10 cellular contexts compared by ENCODE assay signal in the genomic region with DNA sequence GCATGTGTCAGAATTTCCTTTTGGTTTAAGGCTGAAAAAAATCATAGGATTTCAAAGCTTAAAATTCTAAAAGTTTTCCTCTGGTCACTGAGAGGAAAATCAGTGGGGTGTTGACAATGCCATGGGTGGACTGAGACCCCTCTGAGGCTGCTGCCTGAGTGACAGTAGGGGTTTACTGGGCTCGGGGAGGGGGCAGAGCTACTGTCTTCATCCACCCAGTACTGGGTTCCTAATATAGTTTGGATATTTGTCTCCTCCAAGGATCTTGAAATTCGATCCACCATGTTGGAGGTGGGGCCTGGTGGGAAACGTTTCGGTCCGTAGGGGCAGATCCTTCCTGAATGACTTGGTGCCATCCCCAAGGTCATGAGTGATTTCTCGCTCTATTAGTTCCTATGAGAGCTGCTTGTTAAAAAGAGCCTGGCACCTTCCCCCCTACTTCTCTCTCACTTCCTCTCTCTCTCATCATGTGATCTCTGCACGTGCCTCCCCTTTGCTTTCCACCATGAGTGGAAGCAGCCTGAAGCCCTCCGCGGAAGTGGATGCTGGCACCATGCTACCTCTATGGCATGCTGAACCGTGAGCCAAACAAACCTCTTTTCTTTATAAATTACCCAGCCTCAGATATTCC.
DNase-seq lines count a peak whose midpoint lies in the region; ATAC-seq, FAIRE-seq and TF ChIP-seq lines count a peak whose summit lies in the region.
"Had no signal": no experiment of that assay in that cellular context is flagged by ENCODE, and none has a peak within 500 bp of the region (broad histone marks: within the 10 kb centered on the region; RNA-seq: fewer than 3 reads in every experiment).

No MANE protein-coding gene starts in this region.

- no peaks in the 10 kb centered on the region for H3K36me3 ChIP-seq in Karpas-422 (ENCODE audit: insufficient read depth, low read length)
- no peaks in the 10 kb centered on the region for H3K36me3 ChIP-seq in testis (ENCODE audit: low read depth, missing control alignments)

- no peak for ATAC-seq in HG03457 (IDR thresholded peaks at IDR 0.05; ENCODE audit: unreplicated experiment)

- no peaks in the 10 kb centered on the region for H3K9me2 ChIP-seq in Karpas-422 (replicated peaks; ENCODE audit: insufficient read depth, low read length)

- intact Hi-C loops in activated T-helper 1 cell treated with anti-CD3 and anti-CD28 coated beads, Interleukin-12 subunit alpha, Interleukin-12 subunit beta, Interleukin-2, Interleukin-4 antibody, amounts not matched to agents 30 ng/mL and 10 ng/mL and 1 ng/mL, durations not matched to agents 14 hours and 24 hours and 36 hours (cut with micrococcal nuclease), result loop anchor here (1.0 to 2.0 kb wide), 3 partner anchors 14 to 73 kb away; partner anchors contain the start of gene NTPCR
- intact Hi-C loops in testis (cut with DNase I; ENCODE audit: low total_unique reads), result no loop called here

- H3K36me3 Mint-ChIP-seq in activated T-helper 1 cell treated with anti-CD3 and anti-CD28 coated beads, Interleukin-12 subunit alpha, Interleukin-12 subunit beta, Interleukin-2, Interleukin-4 antibody, amounts not matched to agents 30 ng/mL and 10 ng/mL and 1 ng/mL, durations not matched to agents 14 hours and 24 hours and 36 hours (ENCODE audit: low read depth), result no peaks in the 10 kb centered on the region
- H3K36me3 Mint-ChIP-seq in nephron progenitor cell (ENCODE audit: low read depth), result no peaks in the 10 kb centered on the region

- no peaks in the 10 kb centered on the region for H4K20me1 ChIP-seq in Karpas-422 (ENCODE audit: insufficient read depth, low read depth, low read length)

- peaks cover 21% of the 10 kb centered on the region for H3K4me1 ChIP-seq in Karpas-422 (ENCODE audit: low read length)
- H3K4me1 ChIP-seq in testis, result no peaks in the 10 kb centered on the region

- H3K4me3 Mint-ChIP-seq in activated T-helper 1 cell treated with anti-CD3 and anti-CD28 coated beads, Interleukin-12 subunit alpha, Interleukin-12 subunit beta, Interleukin-2, Interleukin-4 antibody, amounts not matched to agents 30 ng/mL and 10 ng/mL and 1 ng/mL, durations not matched to agents 14 hours and 24 hours and 36 hours, result no peak overlapping the region
- H3K4me3 Mint-ChIP-seq in nephron progenitor cell, result peak overlapping the region; percentile 51

- TF ChIP-seq CTCF in nephron progenitor cell (IDR thresholded peaks at IDR 0.05), result no peak
- TF ChIP-seq CTCF in testis (IDR thresholded peaks at IDR 0.05), result no peak

- H3K4me3 ChIP-seq in Karpas-422 (ENCODE audit: low read length) (no peak overlapping the region), testis (no peak overlapping the region)

- H3K27ac Mint-ChIP-seq in activated T-helper 1 cell treated with anti-CD3 and anti-CD28 coated beads, Interleukin-12 subunit alpha, Interleukin-12 subunit beta, Interleukin-2, Interleukin-4 antibody, amounts not matched to agents 30 ng/mL and 10 ng/mL and 1 ng/mL, durations not matched to agents 14 hours and 24 hours and 36 hours, result peak overlapping the region; percentile 49
- peak overlapping the region; percentile 88 for H3K27ac Mint-ChIP-seq in nephron progenitor cell

- no peak overlapping the region for H3K4me2 ChIP-seq in Karpas-422 (ENCODE audit: low read depth, low read length, poor library complexity, severe bottlenecking)

- no peaks in the 10 kb centered on the region for H3K9me3 Mint-ChIP-seq in activated T-helper 1 cell treated with anti-CD3 and anti-CD28 coated beads, Interleukin-12 subunit alpha, Interleukin-12 subunit beta, Interleukin-2, Interleukin-4 antibody, amounts not matched to agents 30 ng/mL and 10 ng/mL and 1 ng/mL, durations not matched to agents 14 hours and 24 hours and 36 hours
- no peaks in the 10 kb centered on the region for H3K9me3 Mint-ChIP-seq in nephron progenitor cell

- H3K4me1 Mint-ChIP-seq in activated T-helper 1 cell treated with anti-CD3 and anti-CD28 coated beads, Interleukin-12 subunit alpha, Interleukin-12 subunit beta, Interleukin-2, Interleukin-4 antibody, amounts not matched to agents 30 ng/mL and 10 ng/mL and 1 ng/mL, durations not matched to agents 14 hours and 24 hours and 36 hours (ENCODE audit: low read depth), result peaks cover 17% of the 10 kb centered on the region
- peaks cover 38% of the 10 kb centered on the region for H3K4me1 Mint-ChIP-seq in nephron progenitor cell

- H3K27me3 ChIP-seq in Karpas-422 (ENCODE audit: low read length) (no peaks in the 10 kb centered on the region), testis (no peaks in the 10 kb centered on the region)

- H3K27me3 Mint-ChIP-seq in activated T-helper 1 cell treated with anti-CD3 and anti-CD28 coated beads, Interleukin-12 subunit alpha, Interleukin-12 subunit beta, Interleukin-2, Interleukin-4 antibody, amounts not matched to agents 30 ng/mL and 10 ng/mL and 1 ng/mL, durations not matched to agents 14 hours and 24 hours and 36 hours (ENCODE audit: insufficient read depth), result no peaks in the 10 kb centered on the region
- H3K27me3 Mint-ChIP-seq in nephron progenitor cell (ENCODE audit: low read depth, poor library complexity), result peaks cover 7% of the 10 kb centered on the region

- DNase-seq in GM12891 (ENCODE audit: insufficient read length, low spot score) (no peak), Karpas-422 (peak; percentile 54), nephron progenitor cell (peak; percentile 8), testis (no peak), NCI-H2196 (lab: John Stamatoyannopoulos, UW; ENCODE audit: unreplicated experiment) (no peak)
- DNase-seq in activated T-helper 1 cell treated with anti-CD3 and anti-CD28 coated beads, Interleukin-12 subunit alpha, Interleukin-12 subunit beta, Interleukin-2, Interleukin-4 antibody, amounts not matched to agents 30 ng/mL and 10 ng/mL and 1 ng/mL, durations not matched to agents 14 hours and 24 hours and 36 hours (ENCODE audit: low spot score), result no peak
- DNase-seq: DMS 273 treated with DMSO at 0.1 percent for 48 hours, H7, NCI-H1092 had no signal

- no peaks in the 10 kb centered on the region for H3K9me3 ChIP-seq in Karpas-422 (ENCODE audit: low read length)
- H3K9me3 ChIP-seq in testis, result no peaks in the 10 kb centered on the region

- FAIRE-seq in GM12891 (lab: Jason Lieb, UNC), result no peak

- WGBS in testis, 2 donors, result 56% methylated on average over 10 of the region's 10 CpGs

- H3K27ac ChIP-seq in Karpas-422 (ENCODE audit: low read length), result no peak overlapping the region
- H3K27ac ChIP-seq in testis, result no peak overlapping the region

- no peak overlapping the region for H3K9ac ChIP-seq in Karpas-422 (ENCODE audit: low read length)

- H3K79me2 ChIP-seq in Karpas-422 (ENCODE audit: low read length), result no peaks in the 10 kb centered on the region

- no peak overlapping the region for H2AFZ ChIP-seq in Karpas-422 (ENCODE audit: low read length)

- TF ChIP-seq POLR2A in GM12891 (IDR thresholded peaks at IDR 0.05; ENCODE audit: low read depth, low read length), result no peak
- no peak for TF ChIP-seq POLR2A in testis (IDR thresholded peaks at IDR 0.05)

TF ChIP-seq in GM12891, 5 proteins besides CTCF, POLR2A, EP300 and RAD21:
- TF ChIP-seq PAX5 (IDR thresholded peaks at IDR 0.05; ENCODE audit: insufficient read depth, low read length, severe bottlenecking) (no peak), SPI1 (IDR thresholded peaks at IDR 0.05; ENCODE audit: low read depth, low read length) (0 out of 2 replicates have a peak, but pooled peaks have one; percentile 33)

Comparison
In these comparisons a context has a peak if more than half of its experiments do, and no peak if none do; other contexts are left out.
1. DNase-seq: peak in Karpas-422 (single experiment) and nephron progenitor cell (single experiment); none in GM12891 (single experiment), activated T-helper 1 cell treated with anti-CD3 and anti-CD28 coated beads, Interleukin-12 subunit alpha, Interleukin-12 subunit beta, Interleukin-2, Interleukin-4 antibody, amounts not matched to agents 30 ng/mL and 10 ng/mL and 1 ng/mL, durations not matched to agents 14 hours and 24 hours and 36 hours (single experiment), testis (single experiment) and NCI-H2196 (single experiment).